Comparison of ENCODE assay signal across 1 cellular context in genomic region chr2:237732790-237733349, GRCh38.
TF ChIP-seq lines count a peak whose summit lies in the region.

No MANE protein-coding gene starts in this region.

TF ChIP-seq in HepG2, 621 proteins besides CTCF, POLR2A, EP300 and RAD21 (continued from another document):
- TF ChIP-seq ZNF407 (CRISPR knock-in tag; IDR thresholded peaks at IDR 0.05; ENCODE audit: not compliant biosample characterization) (no peak), PCBP2 (optimal IDR thresholded peaks at IDR 0.05; ENCODE audit: low read depth, low read length, poor library complexity, severe bottlenecking) (no peak)
